Comparison of ENCODE assay signal across 26 cellular contexts in the genomic region with DNA sequence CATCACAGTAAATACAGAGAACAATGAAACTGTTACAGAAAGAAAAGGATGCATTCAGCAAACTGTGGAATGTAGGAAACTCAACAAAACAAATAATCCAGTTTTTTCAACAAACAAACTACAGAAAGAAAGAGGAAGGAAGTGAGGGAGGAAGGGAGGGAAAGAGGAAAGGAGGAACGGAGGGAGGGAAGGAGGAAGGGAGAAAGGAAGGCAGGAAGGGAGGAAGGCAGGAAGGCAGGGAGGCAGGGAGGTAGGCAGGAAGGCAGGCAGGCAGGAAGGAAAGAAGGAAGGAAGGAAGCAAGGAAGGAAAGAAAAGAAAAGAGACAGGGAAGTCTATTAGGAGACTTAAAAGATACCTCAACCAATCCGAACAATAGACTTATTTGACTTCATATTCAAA.
DNase-seq lines count a peak whose midpoint lies in the region; ATAC-seq, FAIRE-seq and TF ChIP-seq lines count a peak whose summit lies in the region.
"Had no signal": no experiment of that assay in that cellular context is flagged by ENCODE, and none has a peak within 500 bp of the region (broad histone marks: within the 10 kb centered on the region; RNA-seq: fewer than 3 reads in every experiment).

No MANE protein-coding gene starts in this region.

- no peak for DNase-seq in stimulated activated naive CD8-positive, alpha-beta T cell treated with anti-CD3 and anti-CD28 coated beads, Interleukin-15, amount 100 ng/mL, for 72 hours
- DNase-seq in stimulated activated naive CD8-positive, alpha-beta T cell treated with anti-CD3 and anti-CD28 coated beads, Interleukin-15, Interleukin-2, amounts not matched to agents 100 U/mL and 50 U/mL, for 24 hours, result no peak
- DNase-seq in K562 (ENCODE audit: extremely low read depth in 1 of 4, low spot score in 3 of 4), result no peak
- DNase-seq in neural progenitor cell (ENCODE audit: low spot score), result no peak
- DNase-seq in CD8-positive, alpha-beta T cell, result no peak
- DNase-seq in midbrain (lab: John Stamatoyannopoulos, UW), result no peak
- no peak for DNase-seq in H54 (ENCODE audit: insufficient read length, low spot score)
- DNase-seq: AML-193; CD4-positive, alpha-beta T cell; CD8-positive, alpha-beta memory T cell; COR-L47; DMS 273 treated with DMSO at 0.1 percent for 48 hours; DMS153; DMS53; DMS79; DND-41; EL; GDM1 had no signal

- no peaks in the 10 kb centered on the region for H4K20me1 ChIP-seq in K562 (replicated peaks; ENCODE audit: control insufficient read depth, insufficient read depth, low read length)
- no peaks in the 10 kb centered on the region for H4K20me1 ChIP-seq in neural progenitor cell (ENCODE audit: low read depth)
- H4K20me1 ChIP-seq: BLaER1 treated with 17β-estradiol and CSF1 and Interleukin-3, amounts not matched to agents 10 nM and 100 nM had no signal

- H3K27me3 ChIP-seq in K562 (ENCODE audit: control insufficient read depth in 2 of 2, insufficient read depth in 2 of 2, low read length in 2 of 2), result no peaks in the 10 kb centered on the region
- H3K27me3 ChIP-seq in neural progenitor cell, result no peaks in the 10 kb centered on the region
- no peaks in the 10 kb centered on the region for H3K27me3 ChIP-seq in CD8-positive, alpha-beta T cell (ENCODE audit: insufficient read depth, low read length)
- H3K27me3 ChIP-seq: BLaER1 treated with 17β-estradiol and CSF1 and Interleukin-3, amounts not matched to agents 10 nM and 100 nM had no signal

- POLR2A ChIA-PET in K562 (lab: Yijun Ruan, JAX), result interaction anchor here (0.6 kb wide), 1 partner anchor 1139 kb away, joined by 3 read pairs; no protein-coding TSS in a partner anchor
- POLR2A ChIA-PET in CD8-positive, alpha-beta T cell (lab: Charles Lee), result no interaction called here

- CTCF ChIA-PET in K562 (lab: Yijun Ruan, JAX; ENCODE audit: low intra/inter-chr PET ratio), result no interaction called here
- CTCF ChIA-PET in CD8-positive, alpha-beta T cell (lab: Charles Lee), result no interaction called here

- FAIRE-seq in K562 (lab: Jason Lieb, UNC), result no peak
- no peak for FAIRE-seq in H54 (lab: Jason Lieb, UNC)
- FAIRE-seq: A549, GM12878, GM12892, GM18507 had no signal

- H3K4me1 Mint-ChIP-seq in stimulated activated naive CD8-positive, alpha-beta T cell treated with anti-CD3 and anti-CD28 coated beads, Interleukin-15, amount 100 ng/mL, for 72 hours, result no peaks in the 10 kb centered on the region
- no peaks in the 10 kb centered on the region for H3K4me1 Mint-ChIP-seq in neural progenitor cell
- no peaks in the 10 kb centered on the region for H3K4me1 Mint-ChIP-seq in CD8-positive, alpha-beta T cell (ENCODE audit: low read depth)
- H3K4me1 Mint-ChIP-seq: B cell; CD8-positive, alpha-beta memory T cell had no signal

- no peaks in the 10 kb centered on the region for H3K27me3 Mint-ChIP-seq in stimulated activated naive CD8-positive, alpha-beta T cell treated with anti-CD3 and anti-CD28 coated beads, Interleukin-15, amount 100 ng/mL, for 72 hours
- no peaks in the 10 kb centered on the region for H3K27me3 Mint-ChIP-seq in neural progenitor cell (ENCODE audit: insufficient read depth, low read depth)
- H3K27me3 Mint-ChIP-seq in CD8-positive, alpha-beta T cell (ENCODE audit: low read depth), result no peaks in the 10 kb centered on the region
- H3K27me3 Mint-ChIP-seq: B cell; CD4-positive, alpha-beta T cell; CD8-positive, alpha-beta memory T cell had no signal

- WGBS in K562 (ENCODE audit: insufficient coverage, low coverage, missing lambda C conversion rate), result 0% methylated on average over 2 of the region's 2 CpGs

- H3K36me3 Mint-ChIP-seq in neural progenitor cell, result no peaks in the 10 kb centered on the region
- H3K36me3 Mint-ChIP-seq in CD8-positive, alpha-beta T cell, result no peaks in the 10 kb centered on the region
- H3K36me3 Mint-ChIP-seq: CD8-positive, alpha-beta memory T cell had no signal

- in situ Hi-C loops in K562 (cut with MboI), result no loop called here

- H3K4me1 ChIP-seq in K562 (replicated peaks in 1 of 2; ENCODE audit: control insufficient read depth in 2 of 2, insufficient read depth in 2 of 2, low read length in 2 of 2) (no peaks in the 10 kb centered on the region), neural progenitor cell (no peaks in the 10 kb centered on the region)
- H3K4me1 ChIP-seq in CD8-positive, alpha-beta T cell (ENCODE audit: insufficient read depth, low read length), result no peaks in the 10 kb centered on the region
- H3K4me1 ChIP-seq: A549; BLaER1 treated with 17β-estradiol and CSF1 and Interleukin-3, amounts not matched to agents 10 nM and 100 nM had no signal

- peaks cover 14 to 24% of the 10 kb centered on the region in 2 donors for H3K9me3 Mint-ChIP-seq in stimulated activated naive CD8-positive, alpha-beta T cell treated with anti-CD3 and anti-CD28 coated beads, Interleukin-15, amount 100 ng/mL, for 72 hours
- H3K9me3 Mint-ChIP-seq in neural progenitor cell, result peaks cover 7% of the 10 kb centered on the region
- H3K9me3 Mint-ChIP-seq in CD8-positive, alpha-beta T cell, result peaks cover 17% of the 10 kb centered on the region

- TF ChIP-seq EP300 in K562 (IDR thresholded peaks at IDR 0.05; ENCODE audit: low read length), result no peak

- TF ChIP-seq CTCF in K562 (IDR thresholded peaks at IDR 0.05 in 2 of 3, conservative IDR thresholded peaks at IDR 0.05 in 1 of 3; ENCODE audit: insufficient read depth in 2 of 3, low read depth in 1 of 3, low read length in 3 of 3) (no peak), neural progenitor cell (IDR thresholded peaks at IDR 0.05) (no peak)
- no peak for TF ChIP-seq CTCF in CD8-positive, alpha-beta T cell (IDR thresholded peaks at IDR 0.05)

- TF ChIP-seq POLR2A in K562 (conservative IDR thresholded peaks at IDR 0.05) (no peak), H54 (IDR thresholded peaks at IDR 0.05; ENCODE audit: low read depth, low read length) (no peak)

- no peaks in the 10 kb centered on the region for H3K79me2 ChIP-seq in K562 (ENCODE audit: control insufficient read depth, insufficient read depth, low read length)
- no peaks in the 10 kb centered on the region for H3K79me2 ChIP-seq in neural progenitor cell (ENCODE audit: low read depth)

- H2AFZ ChIP-seq in K562 (ENCODE audit: low read depth, low read length) (no peak overlapping the region), neural progenitor cell (replicated peaks) (peak overlapping the region; percentile 88)

- H3K4me3 ChIP-seq in K562 (no peak overlapping the region), neural progenitor cell (no peak overlapping the region)
- H3K4me3 ChIP-seq in CD8-positive, alpha-beta T cell (ENCODE audit: low read depth, low read length), result no peak overlapping the region
- H3K4me3 ChIP-seq: A549; BLaER1 treated with 17β-estradiol and CSF1 and Interleukin-3, amounts not matched to agents 10 nM and 100 nM; GM12878 had no signal

- no peaks in the 10 kb centered on the region for H3K9me1 ChIP-seq in K562 (ENCODE audit: control insufficient read depth, insufficient read depth, low read length)

- H3K27ac ChIP-seq in K562 (ENCODE audit: extremely low read depth, low read depth, low read length) (no peak overlapping the region), neural progenitor cell (no peak overlapping the region)
- H3K27ac ChIP-seq in CD8-positive, alpha-beta T cell (ENCODE audit: low read depth, low read length), result no peak overlapping the region
- H3K27ac ChIP-seq: 22Rv1; A549; BLaER1 treated with 17β-estradiol and CSF1 and Interleukin-3, amounts not matched to agents 10 nM and 100 nM; C4-2B had no signal

- no peaks in the 10 kb centered on the region for H3F3A ChIP-seq in neural progenitor cell (ENCODE audit: low read depth)

- H3K9ac ChIP-seq in K562 (ENCODE audit: insufficient read depth in 1 of 2, low read depth in 2 of 2, low read length in 2 of 2) (no peak overlapping the region), neural progenitor cell (no peak overlapping the region)
- H3K9ac ChIP-seq: BLaER1 treated with 17β-estradiol and CSF1 and Interleukin-3, amounts not matched to agents 10 nM and 100 nM had no signal

- H3K36me3 ChIP-seq in K562 (ENCODE audit: control insufficient read depth, insufficient read depth, low read length), result no peaks in the 10 kb centered on the region
- H3K36me3 ChIP-seq in neural progenitor cell, result peaks cover 8% of the 10 kb centered on the region
- no peaks in the 10 kb centered on the region for H3K36me3 ChIP-seq in CD8-positive, alpha-beta T cell (ENCODE audit: insufficient read depth, low read length)
- H3K36me3 ChIP-seq: BLaER1 treated with 17β-estradiol and CSF1 and Interleukin-3, amounts not matched to agents 10 nM and 100 nM had no signal

- peak overlapping the region; percentile 14 to 24 for H3K27ac Mint-ChIP-seq in stimulated activated naive CD8-positive, alpha-beta T cell treated with anti-CD3 and anti-CD28 coated beads, Interleukin-15, amount 100 ng/mL, for 72 hours
- H3K27ac Mint-ChIP-seq in neural progenitor cell, result no peak overlapping the region
- no peak overlapping the region for H3K27ac Mint-ChIP-seq in CD8-positive, alpha-beta T cell
- H3K27ac Mint-ChIP-seq: B cell; CD4-positive, alpha-beta T cell had no signal

- no peak overlapping the region for H3K4me3 Mint-ChIP-seq in stimulated activated naive CD8-positive, alpha-beta T cell treated with anti-CD3 and anti-CD28 coated beads, Interleukin-15, amount 100 ng/mL, for 72 hours
- no peak overlapping the region for H3K4me3 Mint-ChIP-seq in neural progenitor cell
- H3K4me3 Mint-ChIP-seq in CD8-positive, alpha-beta T cell, result no peak overlapping the region
- H3K4me3 Mint-ChIP-seq: B cell; CD4-positive, alpha-beta T cell; CD8-positive, alpha-beta memory T cell had no signal

- no peak overlapping the region for H3K4me2 ChIP-seq in K562 (ENCODE audit: insufficient read depth, low read length)
- H3K4me2 ChIP-seq in neural progenitor cell, result no peak overlapping the region
- H3K4me2 ChIP-seq: A549; BLaER1 treated with 17β-estradiol and CSF1 and Interleukin-3, amounts not matched to agents 10 nM and 100 nM had no signal

- H3K9me3 ChIP-seq in K562 (replicated peaks; ENCODE audit: control insufficient read depth, insufficient read depth, low read depth, low read length) (no peaks in the 10 kb centered on the region), neural progenitor cell (ENCODE audit: low read depth) (peaks cover 3% of the 10 kb centered on the region)
- no peaks in the 10 kb centered on the region for H3K9me3 ChIP-seq in CD8-positive, alpha-beta T cell (ENCODE audit: low read length)

- no peak for ATAC-seq in stimulated activated naive CD8-positive, alpha-beta T cell treated with anti-CD3 and anti-CD28 coated beads, Interleukin-15, amount 100 ng/mL, for 72 hours
- ATAC-seq in stimulated activated naive CD8-positive, alpha-beta T cell treated with anti-CD3 and anti-CD28 coated beads, Interleukin-15, Interleukin-2, amounts not matched to agents 100 U/mL and 50 U/mL, for 24 hours, result no peak
- ATAC-seq in K562, result no peak
- no peak for ATAC-seq in CD8-positive, alpha-beta T cell
- ATAC-seq: A549, GM12878 had no signal

- intact Hi-C loops in K562 (cut with micrococcal nuclease), result no loop called here
- intact Hi-C loops in CD8-positive, alpha-beta T cell (cut with DNase I, micrococcal nuclease), result no loop called here

- no peak for TF ChIP-seq RAD21 in K562 (CRISPR knock-in tag; conservative IDR thresholded peaks at IDR 0.05 in 1 of 2, IDR thresholded peaks at IDR 0.05 in 1 of 2)

- no TSS peak for BruUV-seq in K562 (replicated peaks; lab: Mats Ljungman, UMichigan)

TF ChIP-seq in K562, 482 proteins besides CTCF, POLR2A, EP300 and RAD21 (continues in another document):
- TF ChIP-seq TCF7L2 (IDR thresholded peaks at IDR 0.05; ENCODE audit: low read depth, low read length) (no peak), NCOA4 (IDR thresholded peaks at IDR 0.05; ENCODE audit: partially characterized antibody) (no peak)

Comparison
In these comparisons a context has a peak if more than half of its experiments do, and no peak if none do; other contexts are left out.
1. H3K27ac Mint-ChIP-seq: peak in stimulated activated naive CD8-positive, alpha-beta T cell treated with anti-CD3 and anti-CD28 coated beads, Interleukin-15, amount 100 ng/mL, for 72 hours (2 of 2); none in neural progenitor cell (single experiment) and CD8-positive, alpha-beta T cell (single experiment).